ENCODE assay signal across 8 cellular contexts in the genomic region with DNA sequence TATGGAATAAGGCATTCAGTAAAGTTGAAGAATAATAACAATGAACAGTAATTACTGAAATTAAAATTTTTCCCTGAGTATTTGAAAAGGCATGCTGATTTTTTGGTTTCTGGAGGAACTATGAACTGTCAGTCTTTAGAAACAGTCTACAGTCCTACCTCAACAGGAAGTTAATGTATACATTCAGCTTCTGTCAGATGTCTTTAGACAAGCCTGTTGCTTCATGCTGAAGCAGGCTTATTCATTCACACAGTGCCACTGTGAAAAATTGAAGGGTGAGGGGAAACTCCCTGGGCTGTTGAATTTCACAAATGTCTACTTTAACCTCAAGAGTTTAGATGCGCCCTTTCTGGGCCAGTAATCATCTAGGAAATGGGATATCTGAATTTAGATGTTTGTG. TPM values are rescaled to one million over a fixed set of nuclear protein-coding genes. Genes with fewer than 3 reads are reported as not detected.
A peak's percentile ranks its signal among the peaks of the same experiment; 100 is the strongest.
DNase-seq lines count a peak whose midpoint lies in the region; ATAC-seq and TF ChIP-seq lines count a peak whose summit lies in the region.

No MANE protein-coding gene starts in this region.

- H3K36me3 Mint-ChIP-seq in activated naive CD4-positive, alpha-beta T cell treated with anti-CD3 and anti-CD28 coated beads for 36 hours (ENCODE audit: low read depth): peaks cover 11% of the 10 kb centered on the region
- H3K36me3 Mint-ChIP-seq in activated CD4-positive, alpha-beta memory T cell treated with anti-CD3 and anti-CD28 coated beads, Interleukin-2, amount 10 ng/mL, durations not matched to agents 7 days and 5 days (ENCODE audit: low read depth): peaks cover 6% of the 10 kb centered on the region

- H3F3A ChIP-seq in smooth muscle cell (ENCODE audit: low read depth): no peaks in the 10 kb centered on the region

- peak overlapping the region; percentile 6 for H3K27ac ChIP-seq in smooth muscle cell (ENCODE audit: low read depth)

- no peaks in the 10 kb centered on the region for H3K27me3 ChIP-seq in smooth muscle cell (ENCODE audit: low read depth)

- H4K20me1 ChIP-seq in smooth muscle cell (ENCODE audit: low read depth): peaks cover 73% of the 10 kb centered on the region

- H3K9me3 Mint-ChIP-seq in activated naive CD4-positive, alpha-beta T cell treated with anti-CD3 and anti-CD28 coated beads for 36 hours: no peaks in the 10 kb centered on the region
- H3K9me3 Mint-ChIP-seq in activated CD4-positive, alpha-beta memory T cell treated with anti-CD3 and anti-CD28 coated beads, Interleukin-2, amount 10 ng/mL, durations not matched to agents 7 days and 5 days: no peaks in the 10 kb centered on the region

- POLR2A ChIA-PET in activated CD4-positive, alpha-beta memory T cell treated with anti-CD3 and anti-CD28 coated beads, Interleukin-2, amount 10 ng/mL, durations not matched to agents 7 days and 5 days (lab: Charles Lee): interaction anchor here (1.0 to 1.2 kb wide), 3 partner anchors 9 to 170 kb away, joined by 3 to 4 read pairs (median 3); no protein-coding TSS in a partner anchor

- no peaks in the 10 kb centered on the region for H3K36me3 ChIP-seq in smooth muscle cell (ENCODE audit: low read depth)

- DNase-seq in activated naive CD4-positive, alpha-beta T cell treated with anti-CD3 and anti-CD28 coated beads for 36 hours: peak; percentile 77
- no peak for DNase-seq in activated naive CD4-positive, alpha-beta T cell treated with Interleukin-2 at 50 U/mL for 16 hours
- DNase-seq in activated CD4-positive, alpha-beta memory T cell treated with anti-CD3 and anti-CD28 coated beads, Interleukin-2, amount 10 ng/mL, durations not matched to agents 7 days and 5 days: peak; percentile 26
- DNase-seq in smooth muscle cell (lab: John Stamatoyannopoulos, UW; ENCODE audit: unreplicated experiment) (no peak), DMS79 (lab: John Stamatoyannopoulos, UW) (no peak), cardiac septum (ENCODE audit: low spot score) (no peak)

- ATAC-seq in HG03460 (IDR thresholded peaks at IDR 0.05; ENCODE audit: unreplicated experiment) (peak; percentile 61), HG03442 (IDR thresholded peaks at IDR 0.05; ENCODE audit: unreplicated experiment) (no peak)

- intact Hi-C loops in activated naive CD4-positive, alpha-beta T cell treated with anti-CD3 and anti-CD28 coated beads for 36 hours (cut with micrococcal nuclease): loop anchor here (1.0 to 10.0 kb wide), 5 partner anchors 176 to 395 kb away; a partner anchor contains a TSS
- intact Hi-C loops in cardiac septum (cut with DNase I): loop anchor here (10.0 kb wide), 1 partner anchor 390 kb away; a partner anchor contains a TSS

- H2AFZ ChIP-seq in smooth muscle cell (ENCODE audit: low read depth): no peak overlapping the region

- TF ChIP-seq CTCF in smooth muscle cell (IDR thresholded peaks at IDR 0.05; ENCODE audit: borderline replicate concordance, insufficient read depth, poor library complexity, severe bottlenecking): no peak

- 66% methylated on average over 1 of the region's 1 CpG for WGBS in smooth muscle cell (ENCODE audit: low lambda C conversion rate)

- peaks cover 66% of the 10 kb centered on the region for H3K4me1 Mint-ChIP-seq in activated naive CD4-positive, alpha-beta T cell treated with anti-CD3 and anti-CD28 coated beads for 36 hours (ENCODE audit: low read depth)
- H3K4me1 Mint-ChIP-seq in activated CD4-positive, alpha-beta memory T cell treated with anti-CD3 and anti-CD28 coated beads, Interleukin-2, amount 10 ng/mL, durations not matched to agents 7 days and 5 days: peaks cover 57% of the 10 kb centered on the region

- H3K4me1 ChIP-seq in smooth muscle cell (ENCODE audit: low read depth): peaks cover 25% of the 10 kb centered on the region

- H3K9ac ChIP-seq in smooth muscle cell (ENCODE audit: low read depth): no peak overlapping the region

- H3K79me2 ChIP-seq in smooth muscle cell (ENCODE audit: low read depth): peaks cover 83% of the 10 kb centered on the region

- no peaks in the 10 kb centered on the region for H3K9me3 ChIP-seq in smooth muscle cell (replicated peaks; ENCODE audit: low read depth)

- peak overlapping the region; percentile 73 for H3K27ac Mint-ChIP-seq in activated naive CD4-positive, alpha-beta T cell treated with anti-CD3 and anti-CD28 coated beads for 36 hours
- H3K27ac Mint-ChIP-seq in activated CD4-positive, alpha-beta memory T cell treated with anti-CD3 and anti-CD28 coated beads, Interleukin-2, amount 10 ng/mL, durations not matched to agents 7 days and 5 days: peak overlapping the region; percentile 19

- CTCF ChIA-PET in activated naive CD4-positive, alpha-beta T cell treated with anti-CD3 and anti-CD28 coated beads for 36 hours (lab: Charles Lee): interaction anchor here (0.6 to 1.4 kb wide), 10 partner anchors 9 to 394 kb away, joined by 3 to 5 read pairs (median 3); no protein-coding TSS in a partner anchor
- CTCF ChIA-PET in activated CD4-positive, alpha-beta memory T cell treated with anti-CD3 and anti-CD28 coated beads, Interleukin-2, amount 10 ng/mL, durations not matched to agents 7 days and 5 days (lab: Charles Lee): interaction anchor here (0.7 to 2.4 kb wide), 10 partner anchors 10 to 248 kb away, joined by 3 to 7 read pairs (median 3); a partner anchor contains a TSS

- H3K4me3 Mint-ChIP-seq in activated naive CD4-positive, alpha-beta T cell treated with anti-CD3 and anti-CD28 coated beads for 36 hours: no peak overlapping the region
- no peak overlapping the region for H3K4me3 Mint-ChIP-seq in activated CD4-positive, alpha-beta memory T cell treated with anti-CD3 and anti-CD28 coated beads, Interleukin-2, amount 10 ng/mL, durations not matched to agents 7 days and 5 days

- H3K4me2 ChIP-seq in smooth muscle cell: peak overlapping the region; percentile 30

- no peak overlapping the region for H3K4me3 ChIP-seq in smooth muscle cell

- no peaks in the 10 kb centered on the region for H3K27me3 Mint-ChIP-seq in activated naive CD4-positive, alpha-beta T cell treated with anti-CD3 and anti-CD28 coated beads for 36 hours (ENCODE audit: low read depth)
- no peaks in the 10 kb centered on the region for H3K27me3 Mint-ChIP-seq in activated CD4-positive, alpha-beta memory T cell treated with anti-CD3 and anti-CD28 coated beads, Interleukin-2, amount 10 ng/mL, durations not matched to agents 7 days and 5 days

RNA-seq across cellular contexts. Expression of a gene that starts 3.5 kb away (rescaled TPM):
- total RNA-seq in activated naive CD4-positive, alpha-beta T cell treated with anti-CD3 and anti-CD28 coated beads for 36 hours: 10 to 100 TPM; 18.5 to 21.5 TPM
- total RNA-seq in activated CD4-positive, alpha-beta memory T cell treated with anti-CD3 and anti-CD28 coated beads, Interleukin-2, amount 10 ng/mL, durations not matched to agents 7 days and 5 days: 10 to 100 TPM; 21.9 to 24.7 TPM
- total RNA-seq in smooth muscle cell (10.2 and 13.4 TPM in 2 replicates), cardiac septum (17.0 TPM)
- polyA plus RNA-seq in smooth muscle cell: 8.9 and 10.1 TPM in 2 replicates

Comparison
In these comparisons a context has a peak if more than half of its experiments do, and no peak if none do; other contexts are left out.
1. DNase-seq: peak in activated naive CD4-positive, alpha-beta T cell treated with anti-CD3 and anti-CD28 coated beads for 36 hours (single experiment) and activated CD4-positive, alpha-beta memory T cell treated with anti-CD3 and anti-CD28 coated beads, Interleukin-2, amount 10 ng/mL, durations not matched to agents 7 days and 5 days (single experiment); none in activated naive CD4-positive, alpha-beta T cell treated with Interleukin-2 at 50 U/mL for 16 hours (single experiment), smooth muscle cell (single experiment), DMS79 (single experiment) and cardiac septum (single experiment).